In the genomic region with DNA sequence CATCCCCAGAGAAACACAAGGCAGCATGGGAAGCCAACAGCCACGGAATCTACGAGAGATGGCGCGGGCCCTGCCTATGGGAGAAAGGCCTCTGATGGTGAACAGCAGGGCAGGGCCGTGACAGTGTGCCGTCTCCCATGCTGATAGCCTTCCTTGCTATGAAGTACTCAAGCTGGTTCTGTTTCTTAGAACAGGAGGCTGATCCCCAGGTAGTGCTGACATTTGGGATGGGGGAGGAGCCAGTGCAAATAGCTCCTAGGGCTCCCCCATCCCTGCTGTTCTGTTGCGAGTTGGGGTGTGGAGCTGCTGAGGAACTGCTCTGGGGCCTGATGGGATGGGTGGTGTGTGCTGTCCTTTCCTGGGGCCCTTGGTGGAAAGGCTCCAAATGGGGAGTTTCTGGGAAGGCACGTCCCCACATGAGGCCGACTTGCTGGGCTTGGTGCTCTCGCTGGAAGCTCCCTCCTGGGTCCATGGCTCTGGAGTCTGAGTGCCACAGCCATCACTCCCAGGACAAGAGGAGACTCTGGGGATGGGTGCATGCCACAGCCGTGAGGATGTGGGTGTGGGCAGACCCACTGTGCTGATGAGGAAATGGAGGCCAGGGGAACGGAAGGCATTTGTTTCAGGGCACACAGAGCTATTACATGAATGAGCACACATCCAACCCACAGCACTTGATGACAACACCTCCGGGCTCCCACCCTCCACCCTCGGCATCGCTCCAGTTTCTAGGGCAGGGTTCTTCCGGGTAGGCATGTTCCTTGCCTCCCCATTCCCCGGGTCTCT, we compare ENCODE assay signal across 18 cellular contexts.
A peak's percentile ranks its signal among the peaks of the same experiment; 100 is the strongest.
DNase-seq lines count a peak whose midpoint lies in the region; ATAC-seq and TF ChIP-seq lines count a peak whose summit lies in the region.
"Had no signal": no experiment of that assay in that cellular context is flagged by ENCODE, and none has a peak within 500 bp of the region (broad histone marks: within the 10 kb centered on the region; RNA-seq: fewer than 3 reads in every experiment).

No MANE protein-coding gene starts in this region.

- H3K4ac ChIP-seq in H9 (ENCODE audit: low read depth, low read length), result no peak overlapping the region

- H3K18ac ChIP-seq in H9 (ENCODE audit: insufficient read length, low read depth, low read length), result no peak overlapping the region

- H3K14ac ChIP-seq in H9 (ENCODE audit: insufficient read depth, low read length), result no peak overlapping the region

- H3K79me1 ChIP-seq in H9 (ENCODE audit: insufficient read depth, low read depth, low read length, poor library complexity, severe bottlenecking), result no peaks in the 10 kb centered on the region

- no peak overlapping the region for H2BK5ac ChIP-seq in H9 (ENCODE audit: insufficient read length, low read length)

- no peak overlapping the region for H2BK15ac ChIP-seq in H9 (ENCODE audit: low read depth, low read length)

- no peak overlapping the region for H2BK20ac ChIP-seq in H9 (ENCODE audit: low read depth, low read length, poor library complexity, severe bottlenecking)

- no peaks in the 10 kb centered on the region for H4K20me1 ChIP-seq in H9 (ENCODE audit: control insufficient read depth, insufficient read depth, insufficient read length)

- no peak for TF ChIP-seq POLR2A in spleen (IDR thresholded peaks at IDR 0.05)

- no peaks in the 10 kb centered on the region for H3K79me2 ChIP-seq in H9 (ENCODE audit: insufficient read depth, low read length)

- peaks cover 9% of the 10 kb centered on the region for H3K9me3 Mint-ChIP-seq in CD4-positive, alpha-beta T cell
- H3K9me3 Mint-ChIP-seq in H9, result no peaks in the 10 kb centered on the region; a peak in 2 of 5 replicates
- peaks cover 17% of the 10 kb centered on the region for H3K9me3 Mint-ChIP-seq in glutamatergic neuron (ENCODE audit: unreplicated experiment)
- H3K9me3 Mint-ChIP-seq: nephron progenitor cell had no signal

- no peak overlapping the region for H3T11ph ChIP-seq in H9 (ENCODE audit: low read length)

- no peak overlapping the region for H2BK120ac ChIP-seq in H9 (ENCODE audit: low read depth, low read length, poor library complexity, severe bottlenecking)

- CTCF ChIA-PET in CD4-positive, alpha-beta T cell (lab: Charles Lee), result no interaction called here

- no peak overlapping the region for H2AFZ ChIP-seq in H9 (ENCODE audit: low read length)

- H3K9ac ChIP-seq in H9 (ENCODE audit: extremely low read depth, insufficient read length, low read length), result no peak overlapping the region

- H3K23me2 ChIP-seq in H9 (ENCODE audit: insufficient read length, low read depth, low read length, poor library complexity, severe bottlenecking), result no peaks in the 10 kb centered on the region

- POLR2A ChIA-PET in CD4-positive, alpha-beta T cell (lab: Charles Lee), result no interaction called here

- H3K23ac ChIP-seq in H9 (ENCODE audit: insufficient read length, low read depth, low read length), result no peak overlapping the region

- peaks cover 17% of the 10 kb centered on the region for H3K9me3 ChIP-seq in CD4-positive, alpha-beta T cell (ENCODE audit: control insufficient read depth, low read length)
- no peaks in the 10 kb centered on the region for H3K9me3 ChIP-seq in H9 (ENCODE audit: control insufficient read depth, low read depth, low read length)
- peaks cover 0 to 12% (median 0%) of the 10 kb centered on the region in 8 donors for H3K9me3 ChIP-seq in spleen
- H3K9me3 ChIP-seq: body of pancreas, MG63, right atrium auricular region had no signal

- H3K4me2 ChIP-seq in H9 (ENCODE audit: insufficient read depth, insufficient read length, low read length), result no peak overlapping the region

- H3K27ac ChIP-seq in CD4-positive, alpha-beta T cell (ENCODE audit: low read depth, low read length), result no peak overlapping the region
- H3K27ac ChIP-seq in H9 (ENCODE audit: insufficient read length, low read depth, low read length), result no peak overlapping the region
- H3K27ac ChIP-seq in spleen, result peak overlapping the region in 3 of 8 donors; percentile 23 to 42 (median 36)
- H3K27ac ChIP-seq: body of pancreas, right atrium auricular region had no signal

- H3K4me3 ChIP-seq in spleen, result no peak overlapping the region
- H3K4me3 ChIP-seq: body of pancreas, MG63, right atrium auricular region had no signal

- H2AK5ac ChIP-seq in H9 (ENCODE audit: insufficient read length, low read length), result no peak overlapping the region

- H3K36me3 Mint-ChIP-seq in CD4-positive, alpha-beta T cell (ENCODE audit: low read depth), result peaks cover 80% of the 10 kb centered on the region
- H3K36me3 Mint-ChIP-seq in H9 (ENCODE audit: insufficient read depth in 1 of 3, low read depth in 3 of 3) (peaks cover 26 to 35% (median 31%) of the 10 kb centered on the region in 3 experiments; a peak in 6 of 7 replicates), glutamatergic neuron (ENCODE audit: unreplicated experiment) (no peaks in the 10 kb centered on the region)

- no peaks in the 10 kb centered on the region for H3K4me1 ChIP-seq in H9 (ENCODE audit: insufficient read depth, low read length)
- peaks cover 0 to 55% (median 28%) of the 10 kb centered on the region in 6 donors for H3K4me1 ChIP-seq in spleen
- H3K4me1 ChIP-seq: body of pancreas had no signal

- no peak overlapping the region for H2BK12ac ChIP-seq in H9 (ENCODE audit: insufficient read length, low read depth, low read length)

- H3K27me3 ChIP-seq in CD4-positive, alpha-beta T cell (ENCODE audit: control insufficient read depth, insufficient read depth, low read length), result no peaks in the 10 kb centered on the region
- H3K27me3 ChIP-seq in H9 (ENCODE audit: insufficient read depth, low read length) (no peaks in the 10 kb centered on the region), spleen (replicated peaks in 1 of 7) (no peaks in the 10 kb centered on the region)
- H3K27me3 ChIP-seq: body of pancreas, MG63, right atrium auricular region had no signal

- peak in 1 of 10 experiments; percentile 26 for DNase-seq in CD4-positive, alpha-beta T cell
- peak; percentile 14 for DNase-seq in H9
- peak; percentile 7 for DNase-seq in glutamatergic neuron
- peak; percentile 42 for DNase-seq in spleen
- DNase-seq in A172 (ENCODE audit: low spot score), result no peak
- DNase-seq in NK-92 (lab: John Stamatoyannopoulos, UW; ENCODE audit: unreplicated experiment), result no peak
- DNase-seq: activated CD4-positive, alpha-beta T cell treated with anti-CD3 and anti-CD28 coated beads, Interleukin-2, amount 10 ng/mL, durations not matched to agents 7 days and 5 days; DND-41; mesenchymal stem cell; MG63; NCI-H1694; NCI-H446 treated with DMSO at 0.1 percent for 48 hours; nephron progenitor cell; SIG-M5 had no signal

- TF ChIP-seq CTCF in CD4-positive, alpha-beta T cell (IDR thresholded peaks at IDR 0.05), result no peak
- TF ChIP-seq CTCF in H9 (conservative IDR thresholded peaks at IDR 0.05) (no peak), glutamatergic neuron (IDR thresholded peaks at IDR 0.05; ENCODE audit: partially characterized antibody, unreplicated experiment) (no peak), spleen (IDR thresholded peaks at IDR 0.05 in 8 of 11, conservative IDR thresholded peaks at IDR 0.05 in 3 of 11) (no peak)

- H4K5ac ChIP-seq in H9 (ENCODE audit: insufficient read length, low read depth, low read length), result no peak overlapping the region

- ATAC-seq in CD4-positive, alpha-beta T cell (ENCODE audit: poor library complexity), result no peak
- no peak for ATAC-seq in HG02571 (IDR thresholded peaks at IDR 0.05; ENCODE audit: unreplicated experiment)
- ATAC-seq: body of pancreas, esophagus mucosa had no signal

- H4K8ac ChIP-seq in H9 (replicated peaks; ENCODE audit: insufficient read length, low read depth, low read length), result no peak overlapping the region

- H3K27me3 Mint-ChIP-seq in CD4-positive, alpha-beta T cell, result no peaks in the 10 kb centered on the region
- no peaks in the 10 kb centered on the region for H3K27me3 Mint-ChIP-seq in H9 (ENCODE audit: low read depth)
- H3K27me3 Mint-ChIP-seq in glutamatergic neuron (ENCODE audit: unreplicated experiment), result peaks cover 5% of the 10 kb centered on the region
- H3K27me3 Mint-ChIP-seq: activated CD4-positive, alpha-beta T cell treated with anti-CD3 and anti-CD28 coated beads, Interleukin-2, amount 10 ng/mL, durations not matched to agents 7 days and 5 days had no signal

- peak overlapping the region; percentile 64 for H3K27ac Mint-ChIP-seq in CD4-positive, alpha-beta T cell
- H3K27ac Mint-ChIP-seq in H9 (peak overlapping the region in 2 of 3 experiments; percentile 52 to 66; a peak in 3 of 7 replicates), glutamatergic neuron (ENCODE audit: unreplicated experiment) (no peak overlapping the region)
- H3K27ac Mint-ChIP-seq: activated CD4-positive, alpha-beta T cell treated with anti-CD3 and anti-CD28 coated beads, Interleukin-2, amount 10 ng/mL, durations not matched to agents 7 days and 5 days; nephron progenitor cell had no signal

- intact Hi-C loops in CD4-positive, alpha-beta T cell (cut with DNase I, micrococcal nuclease), result loop anchor here in 1 of 2 experiments (5.0 kb wide), 1 partner anchor 113 kb away; no protein-coding TSS in a partner anchor
- intact Hi-C loops in spleen (cut with DNase I; ENCODE audit: low total_unique reads), result no loop called here

- peaks cover 4 to 93% (median 43%) of the 10 kb centered on the region in 6 donors for H3K36me3 ChIP-seq in spleen
- H3K36me3 ChIP-seq: MG63 had no signal

- WGBS in H9 (ENCODE audit: extremely low coverage, insufficient read length, low lambda C conversion rate), result no CpG with 5 or more reads among the region's 17 CpGs
- 78 to 86% (median 78%) methylated on average over 17 of the region's 17 CpGs for whole genome bisulfite sequencing in spleen, 5 donors

- H3K56ac ChIP-seq in H9 (ENCODE audit: insufficient read length, low read depth, low read length), result no peak overlapping the region

- peaks cover 16% of the 10 kb centered on the region for H3K4me1 Mint-ChIP-seq in CD4-positive, alpha-beta T cell (ENCODE audit: low read depth)
- H3K4me1 Mint-ChIP-seq in H9 (peaks cover 0 to 8% of the 10 kb centered on the region in 2 experiments; a peak in 3 of 4 replicates), glutamatergic neuron (ENCODE audit: low read depth, unreplicated experiment) (peaks cover 6% of the 10 kb centered on the region)

- H3K4me3 Mint-ChIP-seq in CD4-positive, alpha-beta T cell, result no peak overlapping the region
- H3K4me3 Mint-ChIP-seq in H9 (no peak overlapping the region), glutamatergic neuron (ENCODE audit: unreplicated experiment) (no peak overlapping the region)
- H3K4me3 Mint-ChIP-seq: activated CD4-positive, alpha-beta T cell treated with anti-CD3 and anti-CD28 coated beads, Interleukin-2, amount 10 ng/mL, durations not matched to agents 7 days and 5 days; nephron progenitor cell had no signal

- no peak overlapping the region for H4K91ac ChIP-seq in H9 (ENCODE audit: insufficient read length, low read depth, low read length)

Comparison
In these comparisons a context has a peak if more than half of its experiments do, and no peak if none do; other contexts are left out.
1. DNase-seq: peak in H9 (single experiment), glutamatergic neuron (single experiment) and spleen (single experiment); none in A172 (single experiment) and NK-92 (single experiment).